ENCODE assay signal across 7 cellular contexts in genomic region chr12:55728185-55728931, GRCh38. TPM values are rescaled to one million over a fixed set of nuclear protein-coding genes. Genes with fewer than 3 reads are reported as not detected.
DNase-seq lines count a peak whose midpoint lies in the region; ATAC-seq and TF ChIP-seq lines count a peak whose summit lies in the region.

No MANE protein-coding gene starts in this region.

- H3K27me3 Mint-ChIP-seq in activated naive CD4-positive, alpha-beta T cell treated with anti-CD3 and anti-CD28 coated beads, Interleukin-2, amount 50 U/mL, for 24 hours: no peaks in the 10 kb centered on the region
- H3K27me3 Mint-ChIP-seq in osteocyte (ENCODE audit: unreplicated experiment): no peaks in the 10 kb centered on the region

- H3K27ac Mint-ChIP-seq in activated naive CD4-positive, alpha-beta T cell treated with anti-CD3 and anti-CD28 coated beads, Interleukin-2, amount 50 U/mL, for 24 hours: no peak overlapping the region
- peak overlapping the region; percentile 87 for H3K27ac Mint-ChIP-seq in osteocyte (ENCODE audit: unreplicated experiment)

- H3K4me1 Mint-ChIP-seq in activated naive CD4-positive, alpha-beta T cell treated with anti-CD3 and anti-CD28 coated beads, Interleukin-2, amount 50 U/mL, for 24 hours: peaks cover 46% of the 10 kb centered on the region
- H3K4me1 Mint-ChIP-seq in osteocyte (ENCODE audit: unreplicated experiment): peaks cover 47% of the 10 kb centered on the region

- peak; percentile 23 for ATAC-seq in GM19395 (IDR thresholded peaks at IDR 0.05; ENCODE audit: unreplicated experiment)
- peak; percentile 51 for ATAC-seq in Right ventricle myocardium superior (ENCODE audit: poor library complexity)

- intact Hi-C loops in Right ventricle myocardium superior (cut with DNase I): no loop called here

- DNase-seq in EL (peak; percentile 75), Right ventricle myocardium superior (peak; percentile 85), osteocyte (ENCODE audit: extremely low spot score, unreplicated experiment) (no peak)
- DNase-seq in Jurkat, Clone E6-1 (ENCODE audit: low read depth, low spot score): no peak
- DNase-seq in activated CD4-positive, CD25-positive, alpha-beta regulatory T cell (lab: John Stamatoyannopoulos, UW): no peak

- no peak for TF ChIP-seq CTCF in osteocyte (IDR thresholded peaks at IDR 0.05)

- peak overlapping the region; percentile 82 for H3K4me3 Mint-ChIP-seq in activated naive CD4-positive, alpha-beta T cell treated with anti-CD3 and anti-CD28 coated beads, Interleukin-2, amount 50 U/mL, for 24 hours
- peak overlapping the region; percentile 87 for H3K4me3 Mint-ChIP-seq in osteocyte (ENCODE audit: unreplicated experiment)

- H3K9me3 Mint-ChIP-seq in activated naive CD4-positive, alpha-beta T cell treated with anti-CD3 and anti-CD28 coated beads, Interleukin-2, amount 50 U/mL, for 24 hours: no peaks in the 10 kb centered on the region
- H3K9me3 Mint-ChIP-seq in osteocyte (ENCODE audit: unreplicated experiment): no peaks in the 10 kb centered on the region

- peak overlapping the region; percentile 86 for H3K4me3 ChIP-seq in Jurkat, Clone E6-1 (ENCODE audit: low read length)

- no peaks in the 10 kb centered on the region for H3K36me3 Mint-ChIP-seq in activated naive CD4-positive, alpha-beta T cell treated with anti-CD3 and anti-CD28 coated beads, Interleukin-2, amount 50 U/mL, for 24 hours
- peaks cover 25% of the 10 kb centered on the region for H3K36me3 Mint-ChIP-seq in osteocyte (ENCODE audit: unreplicated experiment)

RNA-seq across cellular contexts. Expression of gene CD63, which starts 0.5 kb away (rescaled TPM):
- polyA plus RNA-seq in Jurkat, Clone E6-1 (2012; ENCODE audit: insufficient read depth, insufficient read length): 177 TPM
- total RNA-seq in Right ventricle myocardium superior: 723 TPM
- 1,511 and 1,600 TPM in 2 replicates for total RNA-seq in osteocyte

RNA-seq across cellular contexts. Expression of gene RDH5, which starts 8.2 kb away (rescaled TPM):
- polyA plus RNA-seq in Jurkat, Clone E6-1 (2012; ENCODE audit: insufficient read depth, insufficient read length): 4.6 TPM
- 10.1 TPM for total RNA-seq in Right ventricle myocardium superior
- total RNA-seq in osteocyte: 4.1 and 5.9 TPM in 2 replicates

RNA-seq across cellular contexts. Expression of gene BLOC1S1, which starts 12.5 kb away (rescaled TPM):
- 218 TPM for polyA plus RNA-seq in Jurkat, Clone E6-1 (2012; ENCODE audit: insufficient read depth, insufficient read length)
- total RNA-seq in Right ventricle myocardium superior: 119 TPM
- total RNA-seq in osteocyte: 99.4 and 103 TPM in 2 replicates

RNA-seq across cellular contexts. Expression of gene GDF11, which starts 14.6 kb away (rescaled TPM):
- polyA plus RNA-seq in Jurkat, Clone E6-1 (2012; ENCODE audit: insufficient read depth, insufficient read length): 9.4 TPM
- total RNA-seq in Right ventricle myocardium superior: 6.0 TPM
- 11.6 and 14.0 TPM in 2 replicates for total RNA-seq in osteocyte

RNA-seq across cellular contexts. Expression of gene ITGA7, which starts 20.7 kb away (rescaled TPM):
- polyA plus RNA-seq in Jurkat, Clone E6-1 (2012; ENCODE audit: insufficient read depth, insufficient read length): 6.4 TPM
- total RNA-seq in Right ventricle myocardium superior (437 TPM), osteocyte (5.1 and 5.7 TPM in 2 replicates)

Comparison
In these comparisons a context has a peak if more than half of its experiments do, and no peak if none do; other contexts are left out.
1. DNase-seq: peak in EL (single experiment) and Right ventricle myocardium superior (single experiment); none in Jurkat, Clone E6-1 (single experiment), osteocyte (single experiment) and activated CD4-positive, CD25-positive, alpha-beta regulatory T cell (0 of 4).